ENCODE assay signal across 8 cellular contexts in genomic region chr9:98795970-98796363, GRCh38. TPM values are rescaled to one million over a fixed set of nuclear protein-coding genes. Genes with fewer than 3 reads are reported as not detected.
A peak's percentile ranks its signal among the peaks of the same experiment; 100 is the strongest.
DNase-seq lines count a peak whose midpoint lies in the region; ATAC-seq and TF ChIP-seq lines count a peak whose summit lies in the region.

No MANE protein-coding gene starts in this region.

- no peaks in the 10 kb centered on the region for H3K27me3 Mint-ChIP-seq in progenitor cell of endocrine pancreas

- no peaks in the 10 kb centered on the region for H3K4me1 ChIP-seq in BE2C
- peaks cover 0 to 24% (median 14%) of the 10 kb centered on the region in 12 donors for H3K4me1 ChIP-seq in heart left ventricle

- DNase-seq in BE2C = peak; percentile 30
- peak; percentile 46 for DNase-seq in activated T-cell treated with anti-CD3 and anti-CD28 coated beads, Interleukin-2, amount 50 U/mL, for 1 hour
- DNase-seq in heart left ventricle = peak in 2 of 5 donors; percentile 42 to 69
- peak; percentile 31 for DNase-seq in progenitor cell of endocrine pancreas (ENCODE audit: low spot score, unreplicated experiment)
- no peak for DNase-seq in KG1 (lab: John Stamatoyannopoulos, UW)

- intact Hi-C loops in heart left ventricle (cut with DNase I) = no loop called here

- no peaks in the 10 kb centered on the region for H3K36me3 ChIP-seq in BE2C
- no peaks in the 10 kb centered on the region for H3K36me3 ChIP-seq in heart left ventricle

- ATAC-seq in GM19328 (IDR thresholded peaks at IDR 0.05; ENCODE audit: unreplicated experiment) (peak; percentile 39), HG03432 (IDR thresholded peaks at IDR 0.05; ENCODE audit: unreplicated experiment) (peak; percentile 41), heart left ventricle (peak in 2 of 4 donors; percentile 9 to 16), GM18870 (IDR thresholded peaks at IDR 0.05; ENCODE audit: unreplicated experiment) (no peak)

- H3K4me3 Mint-ChIP-seq in progenitor cell of endocrine pancreas (ENCODE audit: low read depth) = peak overlapping the region; percentile 73

- H3K27ac ChIP-seq in heart left ventricle = peak overlapping the region in 5 of 12 donors; percentile 17 to 62 (median 59)

- H3K27ac Mint-ChIP-seq in progenitor cell of endocrine pancreas = peak overlapping the region; percentile 77

- TF ChIP-seq CTCF in BE2C (IDR thresholded peaks at IDR 0.05; ENCODE audit: low read depth, low read length) (no peak), heart left ventricle (IDR thresholded peaks at IDR 0.05) (no peak), progenitor cell of endocrine pancreas (IDR thresholded peaks at IDR 0.05; ENCODE audit: unreplicated experiment) (no peak)

- no peak for TF ChIP-seq POLR2A in heart left ventricle (IDR thresholded peaks at IDR 0.05)

- H3K27me3 ChIP-seq in BE2C (peaks cover 4% of the 10 kb centered on the region), heart left ventricle (no peaks in the 10 kb centered on the region)

- peaks cover 1% of the 10 kb centered on the region for H3K36me3 Mint-ChIP-seq in progenitor cell of endocrine pancreas (ENCODE audit: insufficient read depth)

- H3K9me3 Mint-ChIP-seq in progenitor cell of endocrine pancreas (ENCODE audit: low read depth) = no peaks in the 10 kb centered on the region

- H3K9me3 ChIP-seq in BE2C = peaks cover 4% of the 10 kb centered on the region; the same call in 1 of the 2 replicates
- H3K9me3 ChIP-seq in heart left ventricle = peaks cover 0 to 10% (median 0%) of the 10 kb centered on the region in 12 donors

- peaks cover 19% of the 10 kb centered on the region for H3K4me1 Mint-ChIP-seq in progenitor cell of endocrine pancreas (ENCODE audit: low read depth)

- WGBS in heart left ventricle, 4 donors = 0 to 3% (median 1%) methylated on average over 21 to 48 of the region's 48 CpGs

- peak overlapping the region; percentile 62 for H3K4me3 ChIP-seq in BE2C (ENCODE audit: low read depth, low read length)
- peak overlapping the region; percentile 61 to 92 (median 74) for H3K4me3 ChIP-seq in heart left ventricle

RNA-seq across cellular contexts. Expression of gene ANKS6, which starts 0.4 kb away (rescaled TPM):
- polyA plus RNA-seq in BE2C (2012; ENCODE audit: insufficient read depth, insufficient read length, low read depth) = 10.9 TPM
- total RNA-seq in heart left ventricle (1 to 10 TPM; 1.9 to 7.0 (median 3.7) TPM), progenitor cell of endocrine pancreas (39.7 TPM in 2 replicates)
- 1 to 10 TPM; 3.1 to 8.0 TPM for polyA plus RNA-seq in heart left ventricle

RNA-seq across cellular contexts. Expression of gene GALNT12, which starts 11.5 kb away (rescaled TPM):
- polyA plus RNA-seq in BE2C (2012; ENCODE audit: insufficient read depth, insufficient read length, low read depth) = not detected
- 1 to 10 TPM in 3 of 9 donors, under 1 TPM in 6; 0.25 to 4.7 (median 0.70) TPM for total RNA-seq in heart left ventricle
- under 1 TPM; 0.23 to 0.32 TPM for polyA plus RNA-seq in heart left ventricle
- total RNA-seq in progenitor cell of endocrine pancreas = 12.9 and 15.9 TPM in 2 replicates
